Comparison of ENCODE assay signal across 19 cellular contexts in genomic region chr12:60052483-60052882, GRCh38.
DNase-seq lines count a peak whose midpoint lies in the region; ATAC-seq and TF ChIP-seq lines count a peak whose summit lies in the region.
"Had no signal": no experiment of that assay in that cellular context is flagged by ENCODE, and none has a peak within 500 bp of the region (broad histone marks: within the 10 kb centered on the region; RNA-seq: fewer than 3 reads in every experiment).

No MANE protein-coding gene starts in this region.

- H3K4me2 ChIP-seq in PC-3 (ENCODE audit: low read length) = 0 out of 2 replicates have a peak overlapping the region, but pooled peaks have one; percentile 5
- H3K4me2 ChIP-seq: BLaER1, KMS-11 had no signal

- H3K27me3 Mint-ChIP-seq in activated CD4-positive, alpha-beta memory T cell treated with anti-CD3 and anti-CD28 coated beads, Interleukin-2, amount 10 ng/mL, durations not matched to agents 7 days and 5 days = no peaks in the 10 kb centered on the region
- H3K27me3 Mint-ChIP-seq: CD4-positive, alpha-beta T cell had no signal

- DNase-seq in PC-3 (peak; percentile 64), choroid plexus epithelial cell (ENCODE audit: low read depth) (peak; percentile 71), fibroblast of pulmonary artery (ENCODE audit: low read depth) (peak; percentile 7), stromal cell of bone marrow (ENCODE audit: low read depth) (peak; percentile 1), GM19240 (ENCODE audit: insufficient read length, low spot score) (no peak)
- DNase-seq in NK-92 treated with Interleukin-12 subunit alpha and Interleukin-12 subunit beta, amount 100 ng/mL, for 24 hours (lab: John Stamatoyannopoulos, UW) = no peak
- DNase-seq in activated T-cell treated with anti-CD3 and anti-CD28 coated beads, Interleukin-2, amount 50 U/mL, for 1 hour = no peak
- no peak for DNase-seq in activated CD4-positive, alpha-beta memory T cell treated with anti-CD3 and anti-CD28 coated beads, Interleukin-2, amount 10 ng/mL, durations not matched to agents 7 days and 5 days
- DNase-seq: ACHN; CD4-positive, alpha-beta T cell; COR-L47; GDM1; MV-4-11; NCI-H1694 treated with DMSO at 0.1 percent for 48 hours; NCI-H446 treated with DMSO at 0.1 percent for 48 hours; NCI-H526 treated with DMSO at 0.1 percent for 48 hours; Right ventricle myocardium superior had no signal

- intact Hi-C loops in PC-3 (cut with micrococcal nuclease) = loop anchor here (5.0 kb wide), 1 partner anchor 80 kb away; no protein-coding TSS in a partner anchor

- no peaks in the 10 kb centered on the region for H4K20me1 ChIP-seq in PC-3 (ENCODE audit: low read length)
- H4K20me1 ChIP-seq: BLaER1 had no signal

- H3K36me3 Mint-ChIP-seq in activated CD4-positive, alpha-beta memory T cell treated with anti-CD3 and anti-CD28 coated beads, Interleukin-2, amount 10 ng/mL, durations not matched to agents 7 days and 5 days (ENCODE audit: low read depth) = no peaks in the 10 kb centered on the region

- 0 out of 2 replicates have a peak overlapping the region, but pooled peaks have one; percentile 6 for H3K27ac ChIP-seq in PC-3 (ENCODE audit: low read length)
- H3K27ac ChIP-seq: BLaER1, KMS-11 had no signal

- peak; percentile 71 for ATAC-seq in PC-3

- no peaks in the 10 kb centered on the region for H3K9me2 ChIP-seq in PC-3 (replicated peaks; ENCODE audit: low read length)

- BruUV-seq in PC-3 (replicated peaks; lab: Mats Ljungman, UMichigan) = no TSS peak

- TF ChIP-seq CTCF in PC-3 (conservative IDR thresholded peaks at IDR 0.05; ENCODE audit: low read depth, low read length) (no peak), choroid plexus epithelial cell (conservative IDR thresholded peaks at IDR 0.05; ENCODE audit: low read depth, low read length) (no peak), fibroblast of pulmonary artery (IDR thresholded peaks at IDR 0.05; ENCODE audit: low read length, missing control alignments) (no peak)

- H3F3A ChIP-seq in PC-3 (ENCODE audit: low read length, unreplicated experiment) = no peaks in the 10 kb centered on the region

- no peak overlapping the region for H3K4me3 ChIP-seq in PC-3 (ENCODE audit: low read length)
- no peak overlapping the region for H3K4me3 ChIP-seq in choroid plexus epithelial cell (ENCODE audit: low read depth, low read length)
- H3K4me3 ChIP-seq in fibroblast of pulmonary artery (replicated peaks; ENCODE audit: low read depth, low read length) = no peak overlapping the region
- H3K4me3 ChIP-seq: BLaER1 had no signal

- POLR2A ChIA-PET in PC-3 (lab: Charles Lee; ENCODE audit: unreplicated experiment) = no interaction called here
- POLR2A ChIA-PET in activated CD4-positive, alpha-beta memory T cell treated with anti-CD3 and anti-CD28 coated beads, Interleukin-2, amount 10 ng/mL, durations not matched to agents 7 days and 5 days (lab: Charles Lee) = no interaction called here

- H3K4me1 ChIP-seq in PC-3 (ENCODE audit: insufficient read depth, low read length) = peaks cover 13% of the 10 kb centered on the region
- H3K4me1 ChIP-seq: BLaER1 had no signal

- peaks cover 2% of the 10 kb centered on the region for H3K9me3 Mint-ChIP-seq in activated CD4-positive, alpha-beta memory T cell treated with anti-CD3 and anti-CD28 coated beads, Interleukin-2, amount 10 ng/mL, durations not matched to agents 7 days and 5 days
- H3K9me3 Mint-ChIP-seq: CD4-positive, alpha-beta T cell had no signal

- H3K9me3 ChIP-seq in PC-3 (ENCODE audit: low read length) = no peaks in the 10 kb centered on the region
- H3K9me3 ChIP-seq: BLaER1 had no signal

- no peaks in the 10 kb centered on the region for H3K79me2 ChIP-seq in PC-3 (ENCODE audit: low read length)

- H2AFZ ChIP-seq in PC-3 (ENCODE audit: low read length) = no peak overlapping the region

- H3K9ac ChIP-seq in PC-3 (ENCODE audit: low read length) = no peak overlapping the region
- H3K9ac ChIP-seq: BLaER1, KMS-11 had no signal

- no peaks in the 10 kb centered on the region for H3K27me3 ChIP-seq in PC-3 (ENCODE audit: low read length)
- H3K27me3 ChIP-seq: BLaER1 had no signal

- H3K4me3 Mint-ChIP-seq in activated CD4-positive, alpha-beta memory T cell treated with anti-CD3 and anti-CD28 coated beads, Interleukin-2, amount 10 ng/mL, durations not matched to agents 7 days and 5 days = no peak overlapping the region
- H3K4me3 Mint-ChIP-seq: CD4-positive, alpha-beta T cell had no signal

- CTCF ChIA-PET in PC-3 (lab: Charles Lee) = no interaction called here
- CTCF ChIA-PET in activated CD4-positive, alpha-beta memory T cell treated with anti-CD3 and anti-CD28 coated beads, Interleukin-2, amount 10 ng/mL, durations not matched to agents 7 days and 5 days (lab: Charles Lee) = no interaction called here

- H3K27ac Mint-ChIP-seq in activated CD4-positive, alpha-beta memory T cell treated with anti-CD3 and anti-CD28 coated beads, Interleukin-2, amount 10 ng/mL, durations not matched to agents 7 days and 5 days = no peak overlapping the region
- H3K27ac Mint-ChIP-seq: CD4-positive, alpha-beta T cell had no signal

- H3K36me3 ChIP-seq in PC-3 (ENCODE audit: low read depth, low read length) = no peaks in the 10 kb centered on the region
- H3K36me3 ChIP-seq: BLaER1 had no signal

- H3K4me1 Mint-ChIP-seq in activated CD4-positive, alpha-beta memory T cell treated with anti-CD3 and anti-CD28 coated beads, Interleukin-2, amount 10 ng/mL, durations not matched to agents 7 days and 5 days = no peaks in the 10 kb centered on the region

Comparison
In these comparisons a context has a peak if more than half of its experiments do, and no peak if none do; other contexts are left out.
1. DNase-seq: peak in PC-3 (single experiment), choroid plexus epithelial cell (single experiment), fibroblast of pulmonary artery (single experiment) and stromal cell of bone marrow (single experiment); none in GM19240 (single experiment), NK-92 treated with Interleukin-12 subunit alpha and Interleukin-12 subunit beta, amount 100 ng/mL, for 24 hours (single experiment), activated T-cell treated with anti-CD3 and anti-CD28 coated beads, Interleukin-2, amount 50 U/mL, for 1 hour (single experiment) and activated CD4-positive, alpha-beta memory T cell treated with anti-CD3 and anti-CD28 coated beads, Interleukin-2, amount 10 ng/mL, durations not matched to agents 7 days and 5 days (single experiment).